ENCODE assay signal across 10 cellular contexts in the genomic region with DNA sequence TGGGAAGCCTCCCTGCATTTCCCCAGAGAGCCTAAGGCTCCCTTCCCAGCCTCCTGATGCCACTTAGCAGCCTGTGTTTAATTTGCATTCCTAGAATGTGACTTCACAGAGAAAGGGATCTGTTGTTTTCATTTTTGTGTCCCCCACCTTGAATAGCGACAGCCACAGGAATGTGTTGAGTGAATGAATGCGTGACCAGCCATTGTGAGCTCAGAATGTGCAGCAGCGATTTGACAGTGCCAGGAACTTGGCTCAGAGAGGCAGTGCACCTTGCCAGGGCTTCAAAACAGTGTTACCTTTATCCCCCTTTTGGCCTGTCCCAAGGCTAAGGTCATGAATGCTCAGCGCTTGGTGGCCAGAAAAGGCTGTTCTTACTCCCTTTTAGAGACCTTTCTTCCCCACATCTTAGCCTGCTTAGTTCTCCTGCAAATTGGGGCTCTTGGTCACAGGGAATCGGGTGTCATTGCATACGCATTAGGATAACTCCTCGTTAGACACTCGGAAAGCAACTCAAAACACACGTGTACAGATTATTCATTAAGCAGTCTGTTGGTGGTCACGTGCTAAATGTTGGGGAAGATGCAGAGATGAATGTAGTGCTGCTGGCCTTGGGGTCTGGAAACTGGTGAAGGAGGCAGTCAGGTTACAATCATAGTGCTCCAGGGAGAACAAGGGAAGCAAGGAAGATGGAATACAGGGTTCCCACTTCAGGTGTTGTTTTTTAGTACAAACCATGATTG. TPM values are rescaled to one million over a fixed set of nuclear protein-coding genes. Genes with fewer than 3 reads are reported as not detected.
DNase-seq lines count a peak whose midpoint lies in the region; ATAC-seq, FAIRE-seq and TF ChIP-seq lines count a peak whose summit lies in the region.
"Had no signal": no experiment of that assay in that cellular context is flagged by ENCODE, and none has a peak within 500 bp of the region (broad histone marks: within the 10 kb centered on the region; RNA-seq: fewer than 3 reads in every experiment).

No MANE protein-coding gene starts in this region.

- TF ChIP-seq POLR2A in H1 (IDR thresholded peaks at IDR 0.05; ENCODE audit: control extremely low read depth in 1 of 2, low read depth in 2 of 2, low read length in 2 of 2): no peak

- H3K36me3 ChIP-seq in H1 (ENCODE audit: control insufficient read depth in 2 of 4, insufficient read depth in 4 of 4, low read length in 3 of 4): no peaks in the 10 kb centered on the region

- peaks cover 2 to 8% (median 3%) of the 10 kb centered on the region in 4 experiments; a peak in 4 of 7 replicates for H3K4me1 ChIP-seq in H1 (replicated peaks in 1 of 4; ENCODE audit: control insufficient read depth in 3 of 4, insufficient read depth in 4 of 4, low read length in 3 of 4)

- POLR2A ChIA-PET in H1 (lab: Charles Lee; ENCODE audit: partially characterized antibody): interaction anchor here (0.8 to 1.7 kb wide), 2 partner anchors 12 to 165 kb away, joined by 3 to 5 read pairs; no protein-coding TSS in a partner anchor

- H2AFZ ChIP-seq in H1 (ENCODE audit: low read length): no peak overlapping the region

- H4K8ac ChIP-seq in H1 (ENCODE audit: extremely low read depth, insufficient read depth, low read length): no peak overlapping the region

- no peak overlapping the region for H3K18ac ChIP-seq in H1 (ENCODE audit: extremely low read depth, low read length)

- no peak overlapping the region for H3K4ac ChIP-seq in H1 (replicated peaks; ENCODE audit: insufficient read length, low read depth, low read length)

- H3K23ac ChIP-seq in H1 (ENCODE audit: insufficient read length): no peak overlapping the region

- no peak overlapping the region for H3K4me3 ChIP-seq in H1 (ENCODE audit: extremely low read depth in 1 of 4, insufficient read depth in 2 of 4, low read depth in 3 of 4, low read length in 4 of 4)

- no peak overlapping the region for H2BK5ac ChIP-seq in H1 (ENCODE audit: low read depth, low read length)

- no peaks in the 10 kb centered on the region; a peak in 1 of 4 replicates for H3K9me3 ChIP-seq in H1 (ENCODE audit: insufficient read depth in 2 of 2, low read depth in 1 of 2, low read length in 1 of 2)

- no peak for TF ChIP-seq RAD21 in H1 (IDR thresholded peaks at IDR 0.05 in 1 of 2, conservative IDR thresholded peaks at IDR 0.05 in 1 of 2; ENCODE audit: low read depth in 2 of 2, low read length in 2 of 2)

- 71% methylated on average over 10 of the region's 10 CpGs; no CpG with 5 or more reads in 1 of the 2 experiments for WGBS in H1 (ENCODE audit: extremely low coverage in 1 of 2, insufficient coverage in 1 of 2, insufficient read length in 1 of 2, insufficient replicate concordance in 2 of 2, low coverage in 1 of 2, low lambda C conversion rate in 2 of 2, missing lambda C conversion rate in 1 of 2), 2 experiments

- H2BK12ac ChIP-seq in H1 (ENCODE audit: low read depth, low read length): no peak overlapping the region; the same call in 1 of the 2 replicates

- H2BK15ac ChIP-seq in H1 (ENCODE audit: low read length): no peak overlapping the region

- ATAC-seq in HG03460 (IDR thresholded peaks at IDR 0.05; ENCODE audit: unreplicated experiment) (no peak), HG02870 (IDR thresholded peaks at IDR 0.05; ENCODE audit: unreplicated experiment) (no peak)

- peak; percentile 64 for DNase-seq in GM03348 (ENCODE audit: low spot score)
- peak; percentile 40 for DNase-seq in NCI-H2107 (lab: John Stamatoyannopoulos, UW)
- no peak for DNase-seq in H1 (ENCODE audit: low read depth in 1 of 2, low spot score in 2 of 2)
- DNase-seq in renal cortical epithelial cell (ENCODE audit: low read depth): peak; percentile 95
- DNase-seq in occipital lobe (lab: John Stamatoyannopoulos, UW): no peak
- DNase-seq: cerebellar nuclear complex, nucleus accumbens had no signal

- H2AK5ac ChIP-seq in H1 (ENCODE audit: low read depth, low read length): no peak overlapping the region

- H2BK120ac ChIP-seq in H1 (replicated peaks; ENCODE audit: low read depth, low read length): no peak overlapping the region

- no peaks in the 10 kb centered on the region for H3K23me2 ChIP-seq in H1 (ENCODE audit: low read depth, low read length)

- H3K56ac ChIP-seq in H1 (replicated peaks; ENCODE audit: insufficient read length, low read depth, low read length): no peak overlapping the region

- no peaks in the 10 kb centered on the region; a peak in 1 of 4 replicates for H3K79me2 ChIP-seq in H1 (ENCODE audit: control insufficient read depth in 1 of 2, insufficient read depth in 2 of 2, low read length in 2 of 2)

- no peak for TF ChIP-seq EP300 in H1 (IDR thresholded peaks at IDR 0.05; ENCODE audit: borderline replicate concordance in 1 of 2, low read depth in 2 of 2, low read length in 2 of 2)

- no peaks in the 10 kb centered on the region; a peak in 1 of 7 replicates for H3K27me3 ChIP-seq in H1 (replicated peaks in 1 of 4; ENCODE audit: control insufficient read depth in 3 of 4, extremely low read depth in 1 of 4, insufficient read depth in 3 of 4, low read length in 3 of 4)

- TF ChIP-seq CTCF in H1 (IDR thresholded peaks at IDR 0.05; ENCODE audit: control extremely low read depth in 1 of 3, insufficient read depth in 1 of 3, low read depth in 1 of 3, low read length in 3 of 3): no peak

- H4K5ac ChIP-seq in H1 (ENCODE audit: insufficient read length, low read depth, low read length): no peak overlapping the region

- CTCF ChIA-PET in H1 (lab: Charles Lee; ENCODE audit: partially characterized antibody): interaction anchor here (0.6 to 8.4 kb wide), 27 partner anchors 9 to 352 kb away, joined by 3 to 108 read pairs (median 4); partner anchors contain the start of gene NTF3

- peaks cover 0 to 2% of the 10 kb centered on the region in 2 experiments for H4K20me1 ChIP-seq in H1 (replicated peaks in 1 of 2; ENCODE audit: control insufficient read depth in 1 of 2, insufficient read depth in 2 of 2, low read length in 2 of 2)

- no peak overlapping the region for H3K27ac ChIP-seq in H1 (ENCODE audit: low read depth, low read length)

- H4K91ac ChIP-seq in H1 (replicated peaks; ENCODE audit: insufficient read length, low read length): no peak overlapping the region

- no peak for FAIRE-seq in H1 (lab: Jason Lieb, UNC)

- H3K4me2 ChIP-seq in H1 (ENCODE audit: insufficient read depth in 1 of 2, low read depth in 2 of 2, low read length in 2 of 2): 0 out of 4 replicates have a peak overlapping the region, but pooled peaks of 1 of the 2 experiments have one; percentile 9

- no peak overlapping the region; the same call in 1 of the 2 replicates for H2BK20ac ChIP-seq in H1 (ENCODE audit: low read length)

- no peaks in the 10 kb centered on the region for H3K79me1 ChIP-seq in H1 (ENCODE audit: low read depth, low read length)

- no peak overlapping the region for H3K14ac ChIP-seq in H1 (ENCODE audit: insufficient read length)

- no peak overlapping the region for H3K9ac ChIP-seq in H1 (replicated peaks in 1 of 4; ENCODE audit: extremely low read depth in 1 of 4, low read depth in 3 of 4, low read length in 3 of 4)

TF ChIP-seq in H1, 55 proteins besides CTCF, POLR2A, EP300 and RAD21:
- TF ChIP-seq TEAD4 (IDR thresholded peaks at IDR 0.05; ENCODE audit: low read depth, low read length) (0 out of 2 replicates have a peak, but pooled peaks have one; percentile 46), KDM1A (IDR thresholded peaks at IDR 0.05; ENCODE audit: borderline replicate concordance, low read length) (no peak), GABPA (IDR thresholded peaks at IDR 0.05; ENCODE audit: borderline replicate concordance, insufficient read depth, low read length) (no peak), NRF1 (IDR thresholded peaks at IDR 0.05; ENCODE audit: low read depth, low read length) (no peak)

RNA-seq across cellular contexts. Expression of gene NTF3, which starts 9.8 kb away (rescaled TPM):
- total RNA-seq in H1 (2021; fragmentation: NEBNext Ultra II Directional; extraction: Animal tissue kit (Norgen Biotek cat#: 25700)): 1.2 and 2.3 TPM in 2 replicates
- polyA plus RNA-seq in H1 (2011; rRNA removed): 1.4 and 1.5 TPM in 2 replicates
- 2.2 TPM for polyA plus RNA-seq in H1 (2011; cell fraction: cytosol; rRNA removed)
- polyA plus RNA-seq in H1 (2011; cell fraction: nucleus; rRNA removed): 3.0 TPM
- 1.5 to 2.0 TPM (median 1.6 TPM) in 4 replicates for polyA plus RNA-seq in H1 (2012, experiment 1 of 2)
- 0.94 TPM for polyA plus RNA-seq in H1 (2012, experiment 2 of 2)
- polyA plus RNA-seq in H1 (2013, experiment 1 of 2): 0.45 TPM
- 0.53 TPM for polyA plus RNA-seq in H1 (2013, experiment 2 of 2)
- polyA minus RNA-seq in H1 (2011; rRNA and poly(A)+ RNA removed): 2.2 and 2.3 TPM in 2 replicates
- 1.5 TPM for polyA minus RNA-seq in H1 (2011; cell fraction: cytosol; rRNA and poly(A)+ RNA removed)
- 4.7 TPM for polyA minus RNA-seq in H1 (2011; cell fraction: nucleus; rRNA and poly(A)+ RNA removed)
- total RNA-seq in renal cortical epithelial cell (3.3 and 3.6 TPM in 2 replicates), occipital lobe (2.3 TPM)
- polyA plus RNA-seq: keratinocyte had no signal

Comparison
In these comparisons a context has a peak if more than half of its experiments do, and no peak if none do; other contexts are left out.
1. DNase-seq: peak in GM03348 (single experiment), NCI-H2107 (single experiment) and renal cortical epithelial cell (single experiment); none in H1 (0 of 2) and occipital lobe (single experiment).